In genomic region chr9:90698874-90699440, GRCh38 we compare ENCODE assay signal across 19 cellular contexts.
"Had no signal": no experiment of that assay in that cellular context is flagged by ENCODE, and none has a peak within 500 bp of the region (broad histone marks: within the 10 kb centered on the region; RNA-seq: fewer than 3 reads in every experiment).

No MANE protein-coding gene starts in this region.

- ATAC-seq: activated T-cell treated with anti-CD3 and anti-CD28 coated beads, Interleukin-2, amount 50 U/mL, for 4 hours; stimulated activated naive B cell treated with anti-CD40 and anti-IgM and Interleukin-4, amounts not matched to agents 10 μg/mL and 1 μg/mL and 100 μg/mL, for 72 hours had no signal

- H3K4me3 ChIP-seq: left ventricle myocardium inferior, prostate gland, sigmoid colon, upper lobe of left lung had no signal

- H3K27me3 Mint-ChIP-seq: dendritic cell treated with granulocyte-macrophage colony-stimulating factor and Interleukin-4, amounts not matched to agents 40 ng/mL and 50 ng/mL, for 4 days had no signal

- H3K36me3 ChIP-seq: brain microvascular endothelial cell, left ventricle myocardium inferior, prostate gland, sigmoid colon, upper lobe of left lung had no signal

- DNase-seq: activated CD4-positive, alpha-beta T cell treated with anti-CD3 and anti-CD28 coated beads for 1 hour; activated CD4-positive, alpha-beta T cell treated with anti-CD3 and anti-CD28 coated beads, Interleukin-2, amount 50 U/mL, for 48 hours; activated gamma-delta T cell; activated T-cell treated with anti-CD3 and anti-CD28 coated beads, Interleukin-2, amount 50 U/mL, for 4 hours; amygdala; brain microvascular endothelial cell; cerebellar nuclear complex; erythroblast; glutamatergic neuron; left ventricle myocardium inferior; sigmoid colon; stimulated activated CD4-positive, alpha-beta T cell treated with anti-CD3 and anti-CD28 coated beads, Interleukin-2, amount 100 ng/mL, for 24 hours; stimulated activated naive B cell treated with anti-CD40 and anti-IgM and Interleukin-4, amounts not matched to agents 10 μg/mL and 1 μg/mL and 100 μg/mL, for 72 hours; upper lobe of left lung had no signal

- H3K9me3 Mint-ChIP-seq: activated T-cell treated with anti-CD3 and anti-CD28 coated beads, Interleukin-2, amount 50 U/mL, for 4 hours; dendritic cell treated with granulocyte-macrophage colony-stimulating factor and Interleukin-4, amounts not matched to agents 40 ng/mL and 50 ng/mL, for 4 days; memory B cell; nephron; stimulated activated naive B cell treated with anti-CD40 and anti-IgM and Interleukin-4, amounts not matched to agents 10 μg/mL and 1 μg/mL and 100 μg/mL, for 72 hours had no signal

- H3K9me3 ChIP-seq: left ventricle myocardium inferior, prostate gland, upper lobe of left lung had no signal

- H3K4me3 Mint-ChIP-seq: activated naive CD8-positive, alpha-beta T cell; activated T-cell treated with anti-CD3 and anti-CD28 coated beads, Interleukin-2, amount 50 U/mL, for 4 hours; dendritic cell treated with granulocyte-macrophage colony-stimulating factor and Interleukin-4, amounts not matched to agents 40 ng/mL and 50 ng/mL, for 4 days; memory B cell; nephron; stimulated activated naive B cell treated with anti-CD40 and anti-IgM and Interleukin-4, amounts not matched to agents 10 μg/mL and 1 μg/mL and 100 μg/mL, for 72 hours had no signal

- H3K4me1 Mint-ChIP-seq: memory B cell; nephron; stimulated activated naive B cell treated with anti-CD40 and anti-IgM and Interleukin-4, amounts not matched to agents 10 μg/mL and 1 μg/mL and 100 μg/mL, for 72 hours had no signal

- H3K27ac ChIP-seq: brain microvascular endothelial cell, left ventricle myocardium inferior, prostate gland, sigmoid colon, upper lobe of left lung had no signal

- H3K36me3 Mint-ChIP-seq: activated naive CD8-positive, alpha-beta T cell; memory B cell; stimulated activated naive B cell treated with anti-CD40 and anti-IgM and Interleukin-4, amounts not matched to agents 10 μg/mL and 1 μg/mL and 100 μg/mL, for 72 hours had no signal

- H3K27me3 ChIP-seq: brain microvascular endothelial cell, sigmoid colon, upper lobe of left lung had no signal

- H3K4me1 ChIP-seq: left ventricle myocardium inferior, prostate gland, sigmoid colon, upper lobe of left lung had no signal

- H3K27ac Mint-ChIP-seq: activated naive CD8-positive, alpha-beta T cell; dendritic cell treated with granulocyte-macrophage colony-stimulating factor and Interleukin-4, amounts not matched to agents 40 ng/mL and 50 ng/mL, for 4 days; nephron; stimulated activated naive B cell treated with anti-CD40 and anti-IgM and Interleukin-4, amounts not matched to agents 10 μg/mL and 1 μg/mL and 100 μg/mL, for 72 hours had no signal
